In the genomic region with DNA sequence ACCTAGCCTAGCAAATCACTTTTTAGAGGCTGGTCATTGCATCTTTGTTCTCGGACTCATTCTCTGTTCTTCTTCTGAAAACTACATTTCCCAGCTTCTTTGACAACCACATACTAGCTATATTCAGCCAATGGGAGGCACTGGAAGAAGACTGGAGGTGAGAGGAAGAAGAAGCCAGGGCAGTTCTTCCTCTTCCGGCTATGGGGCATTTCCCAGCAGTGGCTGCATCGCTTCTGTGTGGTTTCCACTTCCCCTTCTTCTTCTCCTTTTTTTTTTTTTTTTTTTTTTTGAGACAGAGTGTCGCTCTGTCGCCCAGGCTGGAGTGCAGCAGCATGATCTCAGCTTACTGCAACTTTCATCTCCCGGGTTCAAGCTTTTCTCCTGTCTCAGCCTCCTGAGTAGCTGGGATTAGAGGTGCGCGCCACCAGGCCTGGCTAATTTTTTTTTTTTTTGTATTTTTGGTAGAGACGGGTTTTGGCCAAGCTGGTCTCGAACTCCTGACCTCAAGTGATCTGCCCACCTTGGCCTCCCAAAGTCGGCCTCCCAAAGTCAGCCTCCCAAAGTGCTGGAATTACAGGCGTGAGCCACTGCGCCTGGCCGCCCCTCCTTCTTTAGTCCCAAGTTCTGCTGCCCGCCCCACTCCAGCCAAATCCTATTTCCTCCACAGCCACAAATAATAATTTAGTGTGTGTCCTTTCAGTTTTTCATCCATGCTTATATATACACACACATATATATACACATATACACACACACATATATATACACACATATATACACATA, we compare ENCODE assay signal across 8 cellular contexts. TPM values are rescaled to one million over a fixed set of nuclear protein-coding genes. Genes with fewer than 3 reads are reported as not detected.
DNase-seq lines count a peak whose midpoint lies in the region; ATAC-seq, FAIRE-seq and TF ChIP-seq lines count a peak whose summit lies in the region.

No MANE protein-coding gene starts in this region.

- H3K9me3 Mint-ChIP-seq in activated CD8-positive, alpha-beta memory T cell treated with anti-CD3 and anti-CD28 coated beads, Interleukin-2, amount 10 ng/mL, durations not matched to agents 7 days and 5 days (ENCODE audit: low read depth): no peaks in the 10 kb centered on the region
- H3K9me3 Mint-ChIP-seq in stimulated activated naive CD8-positive, alpha-beta T cell treated with anti-CD3 and anti-CD28 coated beads, Interleukin-15, Interleukin-2, amounts not matched to agents 100 ng/mL and 50 ng/mL, for 24 hours: no peaks in the 10 kb centered on the region

- POLR2A ChIA-PET in K562 (lab: Yijun Ruan, JAX): no interaction called here

- H3K27ac ChIP-seq in K562 (ENCODE audit: extremely low read depth, low read depth, low read length): no peak overlapping the region

- H3K4me1 ChIP-seq in K562 (replicated peaks in 1 of 2; ENCODE audit: control insufficient read depth in 2 of 2, insufficient read depth in 2 of 2, low read length in 2 of 2): no peaks in the 10 kb centered on the region
- no peaks in the 10 kb centered on the region for H3K4me1 ChIP-seq in HAP-1

- TF ChIP-seq RAD21 in K562 (CRISPR knock-in tag; conservative IDR thresholded peaks at IDR 0.05 in 1 of 2, IDR thresholded peaks at IDR 0.05 in 1 of 2): no peak

- no TSS peak for BruUV-seq in K562 (replicated peaks; lab: Mats Ljungman, UMichigan)

- CTCF ChIA-PET in activated CD8-positive, alpha-beta memory T cell treated with anti-CD3 and anti-CD28 coated beads, Interleukin-2, amount 10 ng/mL, durations not matched to agents 7 days and 5 days (lab: Charles Lee): interaction anchor here (0.8 to 1.2 kb wide), 4 partner anchors 38 to 190 kb away, joined by 3 to 4 read pairs (median 4); no protein-coding TSS in a partner anchor
- CTCF ChIA-PET in K562 (lab: Yijun Ruan, JAX; ENCODE audit: low intra/inter-chr PET ratio): no interaction called here

- H3K36me3 Mint-ChIP-seq in activated CD8-positive, alpha-beta memory T cell treated with anti-CD3 and anti-CD28 coated beads, Interleukin-2, amount 10 ng/mL, durations not matched to agents 7 days and 5 days: no peaks in the 10 kb centered on the region
- H3K36me3 Mint-ChIP-seq in stimulated activated naive CD8-positive, alpha-beta T cell treated with anti-CD3 and anti-CD28 coated beads, Interleukin-15, Interleukin-2, amounts not matched to agents 100 ng/mL and 50 ng/mL, for 24 hours (ENCODE audit: low read depth): no peaks in the 10 kb centered on the region

- in situ Hi-C loops in K562 (cut with MboI): no loop called here
- in situ Hi-C loops in HAP-1 (cut with MboI; ENCODE audit: low sequenced_read_pairs): loop anchor here (5.0 kb wide), 1 partner anchor 50 kb away; no protein-coding TSS in a partner anchor

- H3K36me3 ChIP-seq in K562 (ENCODE audit: control insufficient read depth, insufficient read depth, low read length) (no peaks in the 10 kb centered on the region), HAP-1 (replicated peaks) (no peaks in the 10 kb centered on the region)

- H3K27ac Mint-ChIP-seq in activated CD8-positive, alpha-beta memory T cell treated with anti-CD3 and anti-CD28 coated beads, Interleukin-2, amount 10 ng/mL, durations not matched to agents 7 days and 5 days: peak overlapping the region; percentile 64
- peak overlapping the region; percentile 51 for H3K27ac Mint-ChIP-seq in stimulated activated naive CD8-positive, alpha-beta T cell treated with anti-CD3 and anti-CD28 coated beads, Interleukin-15, Interleukin-2, amounts not matched to agents 100 ng/mL and 50 ng/mL, for 24 hours

- no peak overlapping the region for H3K4me2 ChIP-seq in K562 (ENCODE audit: insufficient read depth, low read length)

- no peaks in the 10 kb centered on the region for H3K27me3 ChIP-seq in K562 (ENCODE audit: control insufficient read depth in 2 of 2, insufficient read depth in 2 of 2, low read length in 2 of 2)
- H3K27me3 ChIP-seq in HAP-1 (ENCODE audit: low read depth): no peaks in the 10 kb centered on the region

- peak; percentile 78 for DNase-seq in activated CD8-positive, alpha-beta memory T cell treated with anti-CD3 and anti-CD28 coated beads, Interleukin-2, amount 10 ng/mL, durations not matched to agents 7 days and 5 days
- no peak for DNase-seq in activated CD8-positive, alpha-beta memory T cell treated with anti-CD3 and anti-CD28 coated beads for 24 hours
- DNase-seq in OCI-M1 (lab: John Stamatoyannopoulos, UW): peak; percentile 72
- DNase-seq in K562 (ENCODE audit: extremely low read depth in 1 of 4, low spot score in 3 of 4): no peak
- no peak for DNase-seq in HAP-1 (ENCODE audit: low spot score in 2 of 2)
- DNase-seq in NCI-H1436 treated with DMSO at 0.1 percent for 48 hours (lab: John Stamatoyannopoulos, UW): no peak
- no peak for DNase-seq in superior temporal gyrus (ENCODE audit: extremely low spot score)

- no peak for TF ChIP-seq CTCF in K562 (IDR thresholded peaks at IDR 0.05 in 2 of 3, conservative IDR thresholded peaks at IDR 0.05 in 1 of 3; ENCODE audit: insufficient read depth in 2 of 3, low read depth in 1 of 3, low read length in 3 of 3)

- H3K9me1 ChIP-seq in K562 (ENCODE audit: control insufficient read depth, insufficient read depth, low read length): no peaks in the 10 kb centered on the region

- H3K4me3 ChIP-seq in K562 (no peak overlapping the region), HAP-1 (no peak overlapping the region)

- H3K27me3 Mint-ChIP-seq in activated CD8-positive, alpha-beta memory T cell treated with anti-CD3 and anti-CD28 coated beads, Interleukin-2, amount 10 ng/mL, durations not matched to agents 7 days and 5 days: no peaks in the 10 kb centered on the region
- no peaks in the 10 kb centered on the region for H3K27me3 Mint-ChIP-seq in stimulated activated naive CD8-positive, alpha-beta T cell treated with anti-CD3 and anti-CD28 coated beads, Interleukin-15, Interleukin-2, amounts not matched to agents 100 ng/mL and 50 ng/mL, for 24 hours

- intact Hi-C loops in K562 (cut with micrococcal nuclease): no loop called here

- no peak for TF ChIP-seq POLR2A in K562 (conservative IDR thresholded peaks at IDR 0.05)

- TF ChIP-seq EP300 in K562 (IDR thresholded peaks at IDR 0.05; ENCODE audit: low read length): no peak

- no peak overlapping the region for H2AFZ ChIP-seq in K562 (ENCODE audit: low read depth, low read length)

- H3K9me3 ChIP-seq in K562 (replicated peaks; ENCODE audit: control insufficient read depth, insufficient read depth, low read depth, low read length) (no peaks in the 10 kb centered on the region), HAP-1 (no peaks in the 10 kb centered on the region)

- H3K4me1 Mint-ChIP-seq in activated CD8-positive, alpha-beta memory T cell treated with anti-CD3 and anti-CD28 coated beads, Interleukin-2, amount 10 ng/mL, durations not matched to agents 7 days and 5 days: peaks cover 12% of the 10 kb centered on the region
- peaks cover 15% of the 10 kb centered on the region for H3K4me1 Mint-ChIP-seq in stimulated activated naive CD8-positive, alpha-beta T cell treated with anti-CD3 and anti-CD28 coated beads, Interleukin-15, Interleukin-2, amounts not matched to agents 100 ng/mL and 50 ng/mL, for 24 hours (ENCODE audit: low read depth)

- WGBS in K562 (ENCODE audit: insufficient coverage, low coverage, missing lambda C conversion rate): 86% methylated on average over 7 of the region's 15 CpGs

- no peak overlapping the region for H3K9ac ChIP-seq in K562 (ENCODE audit: insufficient read depth in 1 of 2, low read depth in 2 of 2, low read length in 2 of 2)

- FAIRE-seq in K562 (lab: Jason Lieb, UNC): no peak

- H3K4me3 Mint-ChIP-seq in activated CD8-positive, alpha-beta memory T cell treated with anti-CD3 and anti-CD28 coated beads, Interleukin-2, amount 10 ng/mL, durations not matched to agents 7 days and 5 days: peak overlapping the region; percentile 39
- H3K4me3 Mint-ChIP-seq in stimulated activated naive CD8-positive, alpha-beta T cell treated with anti-CD3 and anti-CD28 coated beads, Interleukin-15, Interleukin-2, amounts not matched to agents 100 ng/mL and 50 ng/mL, for 24 hours: peak overlapping the region; percentile 35

- H4K20me1 ChIP-seq in K562 (replicated peaks; ENCODE audit: control insufficient read depth, insufficient read depth, low read length): no peaks in the 10 kb centered on the region

- no peaks in the 10 kb centered on the region for H3K79me2 ChIP-seq in K562 (ENCODE audit: control insufficient read depth, insufficient read depth, low read length)

- ATAC-seq in activated CD8-positive, alpha-beta memory T cell treated with anti-CD3 and anti-CD28 coated beads, Interleukin-2, amount 10 ng/mL, durations not matched to agents 7 days and 5 days: peak; percentile 94
- no peak for ATAC-seq in K562

RNA-seq across cellular contexts. Expression of a gene that starts 6.9 kb away (rescaled TPM):
- 10 to 100 TPM; 36.3 to 41.0 TPM for total RNA-seq in activated CD8-positive, alpha-beta memory T cell treated with anti-CD3 and anti-CD28 coated beads, Interleukin-2, amount 10 ng/mL, durations not matched to agents 7 days and 5 days
- total RNA-seq in K562 (2011; cell fraction: chromatin; rRNA removed; ENCODE audit: low replicate concordance): 22.6 and 29.0 TPM in 2 replicates
- total RNA-seq in K562 (2011; cell fraction: nucleolus; rRNA removed): 15.2 and 15.3 TPM in 2 replicates
- total RNA-seq in K562 (2011; cell fraction: nucleoplasm; rRNA removed): 17.5 and 19.2 TPM in 2 replicates
- total RNA-seq in K562 (2014; rRNA removed) (9.4 and 12.5 TPM in 2 replicates), K562 (2014; rRNA removed; fragmentation: Illumina TruSeq; extraction: Trizol) (14.9 and 15.0 TPM in 2 replicates), K562 (2015; rRNA removed; fragmentation: Illumina TruSeq; extraction: Trizol) (16.1 and 16.7 TPM in 2 replicates), K562 (2021) (16.5 and 16.6 TPM in 2 replicates)
- polyA plus RNA-seq in K562 (2011; rRNA removed) (33.4 and 33.7 TPM in 2 replicates), K562 (2014; fragmentation: Illumina TruSeq; extraction: Trizol) (24.9 and 28.9 TPM in 2 replicates), K562 (2014; fragmentation: Nextera tagmentation; extraction: Ambion mirVana) (1 to 10 TPM; 1.3 to 1.5 TPM), K562 (2014; rRNA removed) (18.3 and 21.6 TPM in 2 replicates)
- polyA plus RNA-seq in K562 (2011; cell fraction: cytosol; rRNA removed): 27.3 and 28.0 TPM in 2 replicates
- polyA plus RNA-seq in K562 (2011; cell fraction: nucleus; rRNA removed): 13.0 and 15.9 TPM in 2 replicates
- 15.6 and 16.1 TPM in 2 replicates for polyA plus RNA-seq in K562 (2012)
- polyA minus RNA-seq in K562 (2011; rRNA and poly(A)+ RNA removed): 22.4 and 29.5 TPM in 2 replicates
- 13.3 and 14.4 TPM in 2 replicates for polyA minus RNA-seq in K562 (2011; cell fraction: cytosol; rRNA and poly(A)+ RNA removed)
- polyA minus RNA-seq in K562 (2011; cell fraction: nucleus; rRNA and poly(A)+ RNA removed): 4.0 and 8.6 TPM in 2 replicates

RNA-seq across cellular contexts. Expression of a gene that starts 45.4 kb away (rescaled TPM):
- 10 to 100 TPM; 48.4 to 58.9 TPM for total RNA-seq in activated CD8-positive, alpha-beta memory T cell treated with anti-CD3 and anti-CD28 coated beads, Interleukin-2, amount 10 ng/mL, durations not matched to agents 7 days and 5 days
- 36.9 and 67.4 TPM in 2 replicates for total RNA-seq in K562 (2011; cell fraction: chromatin; rRNA removed; ENCODE audit: low replicate concordance)
- total RNA-seq in K562 (2011; cell fraction: nucleolus; rRNA removed): 27.3 and 27.6 TPM in 2 replicates
- total RNA-seq in K562 (2011; cell fraction: nucleoplasm; rRNA removed): 38.6 and 45.7 TPM in 2 replicates
- total RNA-seq in K562 (2014; rRNA removed): 17.3 and 20.9 TPM in 2 replicates
- total RNA-seq in K562 (2014; rRNA removed; fragmentation: Illumina TruSeq; extraction: Trizol): 32.5 and 35.7 TPM in 2 replicates
- total RNA-seq in K562 (2015; rRNA removed; fragmentation: Illumina TruSeq; extraction: Trizol): 29.6 and 30.8 TPM in 2 replicates
- total RNA-seq in K562 (2021): 38.2 and 42.7 TPM in 2 replicates
- polyA plus RNA-seq in K562 (2011; rRNA removed): 59.6 and 67.8 TPM in 2 replicates
- polyA plus RNA-seq in K562 (2011; cell fraction: cytosol; rRNA removed): 38.6 and 51.2 TPM in 2 replicates
- polyA plus RNA-seq in K562 (2011; cell fraction: nucleus; rRNA removed): 32.6 and 35.4 TPM in 2 replicates
- polyA plus RNA-seq in K562 (2012): 26.1 and 26.8 TPM in 2 replicates
- 48.6 and 52.8 TPM in 2 replicates for polyA plus RNA-seq in K562 (2014; fragmentation: Illumina TruSeq; extraction: Trizol)
- 10 to 100 TPM; 10.9 to 11.6 TPM for polyA plus RNA-seq in K562 (2014; fragmentation: Nextera tagmentation; extraction: Ambion mirVana)
- polyA plus RNA-seq in K562 (2014; rRNA removed): 29.9 and 32.2 TPM in 2 replicates
- 89.8 and 96.2 TPM in 2 replicates for polyA minus RNA-seq in K562 (2011; rRNA and poly(A)+ RNA removed)
- polyA minus RNA-seq in K562 (2011; cell fraction: cytosol; rRNA and poly(A)+ RNA removed): 29.1 and 35.7 TPM in 2 replicates
- 16.0 and 26.4 TPM in 2 replicates for polyA minus RNA-seq in K562 (2011; cell fraction: nucleus; rRNA and poly(A)+ RNA removed)

Comparison
In these comparisons a context has a peak if more than half of its experiments do, and no peak if none do; other contexts are left out.
1. DNase-seq: peak in activated CD8-positive, alpha-beta memory T cell treated with anti-CD3 and anti-CD28 coated beads, Interleukin-2, amount 10 ng/mL, durations not matched to agents 7 days and 5 days (single experiment) and OCI-M1 (single experiment); none in activated CD8-positive, alpha-beta memory T cell treated with anti-CD3 and anti-CD28 coated beads for 24 hours (single experiment), K562 (0 of 4), HAP-1 (0 of 2), NCI-H1436 treated with DMSO at 0.1 percent for 48 hours (single experiment) and superior temporal gyrus (single experiment).